20 cellular contexts compared by ENCODE assay signal in genomic region chr2:71821856-71822255, GRCh38.
"Had no signal": no experiment of that assay in that cellular context is flagged by ENCODE, and none has a peak within 500 bp of the region (broad histone marks: within the 10 kb centered on the region; RNA-seq: fewer than 3 reads in every experiment).

No MANE protein-coding gene starts in this region.

- H3K4me1 Mint-ChIP-seq: naive B cell; nephron; stimulated activated effector memory CD8-positive, alpha-beta T cell treated with anti-CD3 and anti-CD28 coated beads, Interleukin-12 subunit alpha, Interleukin-12 subunit beta, amount 100 ng/mL, for 72 hours had no signal

- H3K27ac Mint-ChIP-seq: naive B cell; nephron; progenitor cell of endocrine pancreas; stimulated activated effector memory CD8-positive, alpha-beta T cell treated with anti-CD3 and anti-CD28 coated beads, Interleukin-12 subunit alpha, Interleukin-12 subunit beta, amount 100 ng/mL, for 72 hours; stimulated activated naive CD8-positive, alpha-beta T cell treated with anti-CD3 and anti-CD28 coated beads, Interleukin-15, Interleukin-2, amounts not matched to agents 100 ng/mL and 50 ng/mL, for 24 hours had no signal

- H3K9me3 ChIP-seq: gastrocnemius medialis, lower lobe of right lung, pancreas, tibial artery had no signal

- H3K36me3 ChIP-seq: gastrocnemius medialis, left ventricle myocardium inferior, lower lobe of right lung, pancreas, tibial artery had no signal

- ATAC-seq: esophagus mucosa; gastrocnemius medialis; left cardiac atrium; lower lobe of right lung; pancreas; right cardiac atrium; stimulated activated effector memory CD8-positive, alpha-beta T cell treated with anti-CD3 and anti-CD28 coated beads, Interleukin-12 subunit alpha, Interleukin-12 subunit beta, amount 100 ng/mL, for 72 hours had no signal

- H3K4me1 ChIP-seq: gastrocnemius medialis, lower lobe of right lung, pancreas, tibial artery had no signal

- H3K4me3 Mint-ChIP-seq: naive B cell; nephron; stimulated activated effector memory CD8-positive, alpha-beta T cell treated with anti-CD3 and anti-CD28 coated beads, Interleukin-12 subunit alpha, Interleukin-12 subunit beta, amount 100 ng/mL, for 72 hours; stimulated activated naive CD8-positive, alpha-beta T cell treated with anti-CD3 and anti-CD28 coated beads, Interleukin-15, Interleukin-2, amounts not matched to agents 100 ng/mL and 50 ng/mL, for 24 hours had no signal

- FAIRE-seq: endometrium, kidney, pancreas had no signal

- H3K36me3 Mint-ChIP-seq: naive B cell; stimulated activated effector memory CD8-positive, alpha-beta T cell treated with anti-CD3 and anti-CD28 coated beads, Interleukin-12 subunit alpha, Interleukin-12 subunit beta, amount 100 ng/mL, for 72 hours had no signal

- DNase-seq: effector memory CD4-positive, alpha-beta T cell; gastrocnemius medialis; kidney; left cardiac atrium; left ventricle myocardium inferior; lower lobe of right lung; mesenchymal stem cell; naive B cell; occipital lobe; pancreas; right cardiac atrium; stimulated activated CD4-positive, alpha-beta T cell treated with anti-CD3 and anti-CD28 coated beads, Interleukin-4, amount 100 ng/mL, for 1 hour; stimulated activated CD8-positive, alpha-beta memory T cell treated with anti-CD3 and anti-CD28 coated beads, Interleukin-4, amount 100 ng/mL, for 48 hours; tibial artery had no signal

- H3K9me3 Mint-ChIP-seq: stimulated activated naive CD8-positive, alpha-beta T cell treated with anti-CD3 and anti-CD28 coated beads, Interleukin-15, Interleukin-2, amounts not matched to agents 100 ng/mL and 50 ng/mL, for 24 hours had no signal

- H3K27ac ChIP-seq: gastrocnemius medialis, left ventricle myocardium inferior, lower lobe of right lung, pancreas, tibial artery had no signal

- H3K27me3 ChIP-seq: gastrocnemius medialis, tibial artery had no signal

- H3K4me3 ChIP-seq: gastrocnemius medialis, left ventricle myocardium inferior, lower lobe of right lung, pancreas, tibial artery had no signal
